18 cellular contexts compared by ENCODE assay signal in genomic region chr3:164375538-164375937, GRCh38.
DNase-seq lines count a peak whose midpoint lies in the region; ATAC-seq lines count a peak whose summit lies in the region.
"Had no signal": no experiment of that assay in that cellular context is flagged by ENCODE, and none has a peak within 500 bp of the region (broad histone marks: within the 10 kb centered on the region; RNA-seq: fewer than 3 reads in every experiment).

No MANE protein-coding gene starts in this region.

- peak overlapping the region; percentile 89 for H3K27ac ChIP-seq in SK-N-MC
- H3K27ac ChIP-seq: A549, BLaER1, HL-60 had no signal

- no peak overlapping the region for H3K4me3 Mint-ChIP-seq in effector memory CD8-positive, alpha-beta T cell
- H3K4me3 Mint-ChIP-seq: CD8-positive, alpha-beta memory T cell; HFFc6 had no signal

- H3K27me3 Mint-ChIP-seq in effector memory CD8-positive, alpha-beta T cell: no peaks in the 10 kb centered on the region
- H3K27me3 Mint-ChIP-seq: CD8-positive, alpha-beta memory T cell had no signal

- no peaks in the 10 kb centered on the region for H3K36me3 Mint-ChIP-seq in effector memory CD8-positive, alpha-beta T cell (ENCODE audit: insufficient read depth)
- H3K36me3 Mint-ChIP-seq: CD8-positive, alpha-beta memory T cell had no signal

- H3K9ac ChIP-seq in SK-N-MC (ENCODE audit: insufficient read length): no peak overlapping the region
- H3K9ac ChIP-seq: BLaER1 had no signal

- no peak overlapping the region for H3K27ac Mint-ChIP-seq in effector memory CD8-positive, alpha-beta T cell
- H3K27ac Mint-ChIP-seq: CD8-positive, alpha-beta memory T cell; HFFc6 had no signal

- ATAC-seq in GM21390 (IDR thresholded peaks at IDR 0.05; ENCODE audit: unreplicated experiment): no peak
- no peak for ATAC-seq in GM19035 (IDR thresholded peaks at IDR 0.05; ENCODE audit: unreplicated experiment)
- ATAC-seq in effector memory CD8-positive, alpha-beta T cell (replicated peaks): no peak
- ATAC-seq: A549 had no signal

- H3K9me3 Mint-ChIP-seq in effector memory CD8-positive, alpha-beta T cell: peaks cover 2 to 9% of the 10 kb centered on the region in 2 donors

- DNase-seq in GM03348 (ENCODE audit: low spot score) (peak; percentile 12), SK-N-MC (ENCODE audit: low read depth, low spot score) (peak; percentile 57), fibroblast of gingiva (ENCODE audit: low read depth) (peak; percentile 81), skeletal muscle cell (ENCODE audit: low read depth) (peak; percentile 7)
- no peak for DNase-seq in effector memory CD8-positive, alpha-beta T cell
- DNase-seq: AML-193; Caco-2; CD8-positive, alpha-beta memory T cell; DND-41; GDM1; GOT3; HFFc6 had no signal

- H3K4me3 ChIP-seq in SK-N-MC (no peak overlapping the region), skeletal muscle cell (ENCODE audit: low read depth, low read length) (no peak overlapping the region)
- H3K4me3 ChIP-seq: A549, BLaER1, HAP-1 had no signal

- no peaks in the 10 kb centered on the region for H3K4me1 Mint-ChIP-seq in effector memory CD8-positive, alpha-beta T cell (ENCODE audit: low read depth in 2 of 2)
- H3K4me1 Mint-ChIP-seq: CD8-positive, alpha-beta memory T cell had no signal

- H3K9me3 ChIP-seq in SK-N-MC (ENCODE audit: low read depth, low read length): no peaks in the 10 kb centered on the region
- H3K9me3 ChIP-seq: A549, BLaER1, Caco-2, HAP-1 had no signal

- H3K36me3 ChIP-seq in SK-N-MC (ENCODE audit: insufficient read depth, low read length): no peaks in the 10 kb centered on the region
- H3K36me3 ChIP-seq: BLaER1, HAP-1 had no signal

Comparison
In these comparisons a context has a peak if more than half of its experiments do, and no peak if none do; other contexts are left out.
1. DNase-seq: peak in GM03348 (single experiment), SK-N-MC (single experiment), fibroblast of gingiva (single experiment) and skeletal muscle cell (single experiment); none in effector memory CD8-positive, alpha-beta T cell (0 of 3).